In the genomic region with DNA sequence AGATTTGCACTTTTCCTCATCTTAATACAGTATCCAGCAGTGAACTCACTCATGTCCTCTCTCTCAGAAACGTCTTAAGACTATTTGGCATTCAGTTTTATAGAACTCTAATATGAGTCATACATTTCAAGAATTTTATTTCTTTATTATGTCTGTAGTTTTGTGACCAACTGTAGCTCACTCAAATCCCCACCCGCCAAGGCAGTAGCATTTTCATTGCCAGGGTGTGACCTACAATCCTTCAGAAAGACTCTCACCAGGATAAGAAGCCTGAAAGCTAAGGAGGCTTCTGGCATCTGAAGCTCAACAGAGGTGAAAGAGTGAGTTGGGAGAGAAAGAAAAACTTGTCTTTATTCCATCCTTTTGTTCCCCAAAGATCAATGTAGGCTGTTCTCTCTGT, we compare ENCODE assay signal across 35 cellular contexts.
"Had no signal": no experiment of that assay in that cellular context is flagged by ENCODE, and none has a peak within 500 bp of the region (broad histone marks: within the 10 kb centered on the region; RNA-seq: fewer than 3 reads in every experiment).

No MANE protein-coding gene starts in this region.

- H3K27me3 Mint-ChIP-seq: activated B cell treated with CpG ODN at 0.5 μM for 24 hours; activated CD4-positive, alpha-beta memory T cell treated with anti-CD3 and anti-CD28 coated beads for 36 hours; activated CD4-positive, alpha-beta T cell treated with anti-CD3 and anti-CD28 coated beads, Interleukin-2, amount 10 ng/mL, durations not matched to agents 24 days and 14 days had no signal

- H3K4me1 Mint-ChIP-seq: activated B cell treated with CpG ODN at 0.5 μM for 24 hours; activated CD4-positive, alpha-beta T cell treated with anti-CD3 and anti-CD28 coated beads, Interleukin-2, amount 10 ng/mL, durations not matched to agents 24 days and 14 days; activated naive CD8-positive, alpha-beta T cell treated with anti-CD3 and anti-CD28 coated beads for 36 hours; activated T-helper 17 cell treated with anti-CD3 and anti-CD28 coated beads, Interleukin-2, amount 50 U/mL, for 72 hours had no signal

- H3K36me3 ChIP-seq: adrenal gland, brain microvascular endothelial cell, breast epithelium had no signal

- DNase-seq: activated B cell treated with CpG ODN at 0.5 μM for 24 hours; activated CD4-positive, alpha-beta memory T cell treated with anti-CD3 and anti-CD28 coated beads for 36 hours; activated CD4-positive, alpha-beta T cell treated with anti-CD3 and anti-CD28 coated beads for 4 hours; activated CD4-positive, alpha-beta T cell treated with anti-CD3 and anti-CD28 coated beads, Interleukin-2, amount 10 ng/mL, durations not matched to agents 24 days and 14 days; activated CD4-positive, alpha-beta T cell treated with anti-CD3 and anti-CD28 coated beads, Interleukin-2, amount 50 U/mL, for 1 hour; activated CD4-positive, alpha-beta T cell treated with anti-CD3 and anti-CD28 coated beads, Interleukin-2, amount 50 U/mL, for 4 hours; activated CD4-positive, CD25-positive, alpha-beta regulatory T cell treated with anti-CD3 and anti-CD28 coated beads, Interleukin-2, amount 50 U/mL, for 72 hours; activated CD8-positive, alpha-beta memory T cell treated with anti-CD3 and anti-CD28 coated beads, Interleukin-2, amount 50 U/mL, for 4 hours; activated CD8-positive, alpha-beta T cell treated with anti-CD3 and anti-CD28 coated beads for 36 hours; activated effector memory CD4-positive, alpha-beta T cell treated with anti-CD3 and anti-CD28 coated beads, Interleukin-2, amount 50 U/mL, for 16 hours; activated gamma-delta T cell treated with Interleukin-2 at 50 U/mL for 16 hours; activated naive CD4-positive, alpha-beta T cell; activated naive CD4-positive, alpha-beta T cell treated with anti-CD3 and anti-CD28 coated beads for 36 hours; activated naive CD4-positive, alpha-beta T cell treated with anti-CD3 and anti-CD28 coated beads, Interleukin-2, amount 50 U/mL, for 16 hours; activated naive CD8-positive, alpha-beta T cell treated with anti-CD3 and anti-CD28 coated beads for 36 hours; activated T-cell treated with anti-CD3 and anti-CD28 coated beads for 4 hours; activated T-cell treated with anti-CD3 and anti-CD28 coated beads, Interleukin-2, amount 50 U/mL, for 1 hour; activated T-cell treated with anti-CD3 and anti-CD28 coated beads, Interleukin-2, amount 50 U/mL, for 4 hours; activated T-cell treated with anti-CD3 and anti-CD28 coated beads, Interleukin-2, amount 50 U/mL, for 72 hours; adrenal gland; amniotic stem cell; aorta; body of pancreas; brain microvascular endothelial cell; central memory CD4-positive, alpha-beta T cell; T-helper 1 cell; T-helper 2 cell; T-helper 9 cell had no signal

- ATAC-seq: activated CD8-positive, alpha-beta T cell treated with anti-CD3 and anti-CD28 coated beads for 36 hours; activated naive CD4-positive, alpha-beta T cell treated with anti-CD3 and anti-CD28 coated beads, Interleukin-2, amount 50 U/mL, for 72 hours; activated T-cell treated with anti-CD3 and anti-CD28 coated beads, Interleukin-2, amount 50 U/mL, for 4 hours; activated T-cell treated with anti-CD3 and anti-CD28 coated beads, Interleukin-2, amount 50 U/mL, for 72 hours; body of pancreas had no signal

- H3K4me3 ChIP-seq: adrenal gland, body of pancreas, breast epithelium had no signal

- H3K27me3 ChIP-seq: adrenal gland, body of pancreas, brain microvascular endothelial cell, breast epithelium had no signal

- H3K9me3 ChIP-seq: adrenal gland, body of pancreas, breast epithelium had no signal

- H3K9me3 Mint-ChIP-seq: activated CD4-positive, alpha-beta memory T cell treated with anti-CD3 and anti-CD28 coated beads for 36 hours; activated CD4-positive, alpha-beta T cell treated with anti-CD3 and anti-CD28 coated beads, Interleukin-2, amount 10 ng/mL, durations not matched to agents 24 days and 14 days; activated CD8-positive, alpha-beta T cell treated with anti-CD3 and anti-CD28 coated beads for 36 hours; activated naive CD4-positive, alpha-beta T cell treated with anti-CD3 and anti-CD28 coated beads for 36 hours; activated naive CD4-positive, alpha-beta T cell treated with anti-CD3 and anti-CD28 coated beads, Interleukin-2, amount 50 U/mL, for 72 hours; activated naive CD8-positive, alpha-beta T cell treated with anti-CD3 and anti-CD28 coated beads for 36 hours; activated T-cell treated with anti-CD3 and anti-CD28 coated beads, Interleukin-2, amount 50 U/mL, for 72 hours; activated T-helper 17 cell treated with anti-CD3 and anti-CD28 coated beads, Interleukin-2, amount 50 U/mL, for 72 hours; T-helper 1 cell treated with Interleukin-12 subunit alpha and Interleukin-12 subunit beta and Interleukin-4 antibody, amounts not matched to agents 30 μg/mL and 1 μg/mL, for 36 hours; T-helper 2 cell treated with Interferon-gamma antibody and Interleukin-4, amounts not matched to agents 5 μg/mL and 100 μg/mL, for 36 hours had no signal

- H3K36me3 Mint-ChIP-seq: activated CD4-positive, alpha-beta memory T cell treated with anti-CD3 and anti-CD28 coated beads for 36 hours; activated naive CD4-positive, alpha-beta T cell treated with anti-CD3 and anti-CD28 coated beads, Interleukin-2, amount 50 U/mL, for 72 hours; activated naive CD8-positive, alpha-beta T cell treated with anti-CD3 and anti-CD28 coated beads for 36 hours had no signal

- H3K27ac ChIP-seq: adrenal gland, body of pancreas, brain microvascular endothelial cell, breast epithelium, VCaP had no signal

- H3K4me1 ChIP-seq: adrenal gland, body of pancreas, breast epithelium had no signal

- H3K4me3 Mint-ChIP-seq: activated B cell treated with CpG ODN at 0.5 μM for 24 hours; activated CD4-positive, alpha-beta memory T cell treated with anti-CD3 and anti-CD28 coated beads for 36 hours; activated CD4-positive, alpha-beta T cell treated with anti-CD3 and anti-CD28 coated beads, Interleukin-2, amount 10 ng/mL, durations not matched to agents 24 days and 14 days; activated CD8-positive, alpha-beta T cell treated with anti-CD3 and anti-CD28 coated beads for 36 hours; activated naive CD4-positive, alpha-beta T cell treated with anti-CD3 and anti-CD28 coated beads for 36 hours; activated naive CD8-positive, alpha-beta T cell treated with anti-CD3 and anti-CD28 coated beads for 36 hours; activated T-cell treated with anti-CD3 and anti-CD28 coated beads, Interleukin-2, amount 50 U/mL, for 4 hours; activated T-cell treated with anti-CD3 and anti-CD28 coated beads, Interleukin-2, amount 50 U/mL, for 72 hours; activated T-helper 1 cell treated with anti-CD3 and anti-CD28 coated beads, Interleukin-12 subunit alpha, Interleukin-12 subunit beta, Interleukin-2, Interleukin-4 antibody, amounts not matched to agents 30 ng/mL and 10 ng/mL and 1 ng/mL, durations not matched to agents 14 hours and 24 hours and 36 hours; activated T-helper 17 cell treated with anti-CD3 and anti-CD28 coated beads, Interleukin-2, amount 50 U/mL, for 72 hours; T-helper 1 cell treated with Interleukin-12 subunit alpha and Interleukin-12 subunit beta and Interleukin-4 antibody, amounts not matched to agents 30 μg/mL and 1 μg/mL, for 36 hours; T-helper 2 cell treated with Interferon-gamma antibody and Interleukin-4, amounts not matched to agents 5 μg/mL and 100 μg/mL, for 36 hours had no signal

- H3K27ac Mint-ChIP-seq: activated B cell treated with CpG ODN at 0.5 μM for 24 hours; activated CD4-positive, alpha-beta memory T cell treated with anti-CD3 and anti-CD28 coated beads for 36 hours; activated CD4-positive, alpha-beta T cell treated with anti-CD3 and anti-CD28 coated beads, Interleukin-2, amount 10 ng/mL, durations not matched to agents 24 days and 14 days; activated CD8-positive, alpha-beta T cell treated with anti-CD3 and anti-CD28 coated beads for 36 hours; activated naive CD4-positive, alpha-beta T cell treated with anti-CD3 and anti-CD28 coated beads for 36 hours; activated naive CD4-positive, alpha-beta T cell treated with anti-CD3 and anti-CD28 coated beads, Interleukin-2, amount 50 U/mL, for 72 hours; activated naive CD8-positive, alpha-beta T cell treated with anti-CD3 and anti-CD28 coated beads for 36 hours; activated T-cell treated with anti-CD3 and anti-CD28 coated beads, Interleukin-2, amount 50 U/mL, for 72 hours; activated T-helper 1 cell treated with anti-CD3 and anti-CD28 coated beads, Interleukin-12 subunit alpha, Interleukin-12 subunit beta, Interleukin-2, Interleukin-4 antibody, amounts not matched to agents 30 ng/mL and 10 ng/mL and 1 ng/mL, durations not matched to agents 14 hours and 24 hours and 36 hours; activated T-helper 17 cell treated with anti-CD3 and anti-CD28 coated beads, Interleukin-2, amount 50 U/mL, for 72 hours; T-helper 1 cell treated with Interleukin-12 subunit alpha and Interleukin-12 subunit beta and Interleukin-4 antibody, amounts not matched to agents 30 μg/mL and 1 μg/mL, for 36 hours; T-helper 2 cell treated with Interferon-gamma antibody and Interleukin-4, amounts not matched to agents 5 μg/mL and 100 μg/mL, for 36 hours had no signal
